ENCODE assay signal across 13 cellular contexts in genomic region chr2:226873051-226873620, GRCh38. TPM values are rescaled to one million over a fixed set of nuclear protein-coding genes. Genes with fewer than 3 reads are reported as not detected.
DNase-seq lines count a peak whose midpoint lies in the region; ATAC-seq and TF ChIP-seq lines count a peak whose summit lies in the region.
"Had no signal": no experiment of that assay in that cellular context is flagged by ENCODE, and none has a peak within 500 bp of the region (broad histone marks: within the 10 kb centered on the region; RNA-seq: fewer than 3 reads in every experiment).

No MANE protein-coding gene starts in this region.

- no peaks in the 10 kb centered on the region for H3K27me3 Mint-ChIP-seq in activated T-helper 1 cell treated with anti-CD3 and anti-CD28 coated beads, Interleukin-12 subunit alpha, Interleukin-12 subunit beta, Interleukin-2, Interleukin-4 antibody, amounts not matched to agents 30 ng/mL and 10 ng/mL and 1 ng/mL, durations not matched to agents 14 hours and 24 hours and 36 hours (ENCODE audit: insufficient read depth)
- H3K27me3 Mint-ChIP-seq: activated CD4-positive, alpha-beta T cell treated with anti-CD3 and anti-CD28 coated beads, Interleukin-2, amount 10 ng/mL, durations not matched to agents 7 days and 5 days had no signal

- H3K27ac ChIP-seq in SK-N-SH (ENCODE audit: low read depth in 2 of 2, low read length in 1 of 2) = no peak overlapping the region
- H3K27ac ChIP-seq: heart left ventricle had no signal

- peak overlapping the region; percentile 19 for H3K27ac Mint-ChIP-seq in activated T-helper 1 cell treated with anti-CD3 and anti-CD28 coated beads, Interleukin-12 subunit alpha, Interleukin-12 subunit beta, Interleukin-2, Interleukin-4 antibody, amounts not matched to agents 30 ng/mL and 10 ng/mL and 1 ng/mL, durations not matched to agents 14 hours and 24 hours and 36 hours
- H3K27ac Mint-ChIP-seq: activated CD4-positive, alpha-beta T cell treated with anti-CD3 and anti-CD28 coated beads, Interleukin-2, amount 10 ng/mL, durations not matched to agents 7 days and 5 days had no signal

- CTCF ChIA-PET in HEK293T (lab: Yijun Ruan, JAX) (no interaction called here), SK-N-SH (lab: Yijun Ruan, JAX) (interaction anchor here (1.6 kb wide), 1 partner anchor 71 kb away, joined by 3 read pairs; no protein-coding TSS in a partner anchor)

- no peak overlapping the region for H3K9ac ChIP-seq in SK-N-SH

- 76% methylated on average over 2 of the region's 2 CpGs for WGBS in SK-N-SH (ENCODE audit: low lambda C conversion rate)

- no peak for TF ChIP-seq RAD21 in SK-N-SH (IDR thresholded peaks at IDR 0.05; ENCODE audit: low read length)

- no peak overlapping the region for H3K4me3 ChIP-seq in SK-N-SH (ENCODE audit: low read depth in 2 of 2, low read length in 1 of 2)
- H3K4me3 ChIP-seq: heart left ventricle had no signal

- peak; percentile 22 for ATAC-seq in GM19468 (IDR thresholded peaks at IDR 0.05; ENCODE audit: extremely low read depth, unreplicated experiment)
- ATAC-seq in HG03354 (IDR thresholded peaks at IDR 0.05; ENCODE audit: poor library complexity, severe bottlenecking, unreplicated experiment) = peak; percentile 73
- no peak for ATAC-seq in esophagus mucosa
- ATAC-seq: heart left ventricle had no signal

- H2AFZ ChIP-seq in SK-N-SH (ENCODE audit: low read depth) = no peak overlapping the region

- H3K9me3 ChIP-seq in SK-N-SH = no peaks in the 10 kb centered on the region
- H3K9me3 ChIP-seq: heart left ventricle had no signal

- no peaks in the 10 kb centered on the region for H3K79me2 ChIP-seq in SK-N-SH (ENCODE audit: insufficient read depth)

- H3K36me3 Mint-ChIP-seq in activated T-helper 1 cell treated with anti-CD3 and anti-CD28 coated beads, Interleukin-12 subunit alpha, Interleukin-12 subunit beta, Interleukin-2, Interleukin-4 antibody, amounts not matched to agents 30 ng/mL and 10 ng/mL and 1 ng/mL, durations not matched to agents 14 hours and 24 hours and 36 hours (ENCODE audit: low read depth) = peaks cover 28% of the 10 kb centered on the region

- H3K27me3 ChIP-seq in SK-N-SH (ENCODE audit: insufficient read depth) = no peaks in the 10 kb centered on the region
- H3K27me3 ChIP-seq: heart left ventricle had no signal

- no peaks in the 10 kb centered on the region for H3F3A ChIP-seq in SK-N-SH (replicated peaks; ENCODE audit: insufficient read depth)

- POLR2A ChIA-PET in HEK293T (lab: Yijun Ruan, JAX) = no interaction called here
- POLR2A ChIA-PET in SK-N-SH (lab: Yijun Ruan, JAX) = no interaction called here

- no peak overlapping the region for H3K4me2 ChIP-seq in SK-N-SH

- peaks cover 23% of the 10 kb centered on the region for H3K4me1 Mint-ChIP-seq in activated T-helper 1 cell treated with anti-CD3 and anti-CD28 coated beads, Interleukin-12 subunit alpha, Interleukin-12 subunit beta, Interleukin-2, Interleukin-4 antibody, amounts not matched to agents 30 ng/mL and 10 ng/mL and 1 ng/mL, durations not matched to agents 14 hours and 24 hours and 36 hours (ENCODE audit: low read depth)

- H3K9me3 Mint-ChIP-seq in activated T-helper 1 cell treated with anti-CD3 and anti-CD28 coated beads, Interleukin-12 subunit alpha, Interleukin-12 subunit beta, Interleukin-2, Interleukin-4 antibody, amounts not matched to agents 30 ng/mL and 10 ng/mL and 1 ng/mL, durations not matched to agents 14 hours and 24 hours and 36 hours = no peaks in the 10 kb centered on the region
- H3K9me3 Mint-ChIP-seq: activated CD4-positive, alpha-beta T cell treated with anti-CD3 and anti-CD28 coated beads, Interleukin-2, amount 10 ng/mL, durations not matched to agents 7 days and 5 days had no signal

- H4K20me1 ChIP-seq in SK-N-SH (ENCODE audit: insufficient read depth) = no peaks in the 10 kb centered on the region

- TF ChIP-seq EP300 in SK-N-SH (IDR thresholded peaks at IDR 0.05; ENCODE audit: borderline replicate concordance in 1 of 2, low read depth in 1 of 2, low read length in 1 of 2) = no peak

- no peak overlapping the region for H3K4me3 Mint-ChIP-seq in activated T-helper 1 cell treated with anti-CD3 and anti-CD28 coated beads, Interleukin-12 subunit alpha, Interleukin-12 subunit beta, Interleukin-2, Interleukin-4 antibody, amounts not matched to agents 30 ng/mL and 10 ng/mL and 1 ng/mL, durations not matched to agents 14 hours and 24 hours and 36 hours
- H3K4me3 Mint-ChIP-seq: activated CD4-positive, alpha-beta T cell treated with anti-CD3 and anti-CD28 coated beads, Interleukin-2, amount 10 ng/mL, durations not matched to agents 7 days and 5 days had no signal

- DNase-seq in GDM1 (lab: John Stamatoyannopoulos, UW) (peak; percentile 75), HEK293T (ENCODE audit: extremely low spot score) (no peak), SK-N-SH (no peak), DMS 273 (lab: John Stamatoyannopoulos, UW; ENCODE audit: unreplicated experiment) (no peak)
- no peak for DNase-seq in activated T-helper 1 cell treated with anti-CD3 and anti-CD28 coated beads, Interleukin-12 subunit alpha, Interleukin-12 subunit beta, Interleukin-2, Interleukin-4 antibody, amounts not matched to agents 30 ng/mL and 10 ng/mL and 1 ng/mL, durations not matched to agents 14 hours and 24 hours and 36 hours (ENCODE audit: low spot score)
- DNase-seq: activated CD4-positive, alpha-beta T cell treated with anti-CD3 and anti-CD28 coated beads, Interleukin-2, amount 10 ng/mL, durations not matched to agents 7 days and 5 days; DMS153; heart left ventricle; Karpas-422; retina had no signal

- TF ChIP-seq CTCF in SK-N-SH (IDR thresholded peaks at IDR 0.05) = no peak

- H3K36me3 ChIP-seq in SK-N-SH (replicated peaks in 1 of 2; ENCODE audit: control insufficient read depth in 1 of 2, insufficient read depth in 2 of 2, low read length in 1 of 2) = peaks cover 4 to 16% of the 10 kb centered on the region in 2 experiments

- no peaks in the 10 kb centered on the region for H3K4me1 ChIP-seq in SK-N-SH (ENCODE audit: control insufficient read depth in 1 of 2, insufficient read depth in 2 of 2, low read depth in 1 of 2, low read length in 1 of 2)

- intact Hi-C loops in activated T-helper 1 cell treated with anti-CD3 and anti-CD28 coated beads, Interleukin-12 subunit alpha, Interleukin-12 subunit beta, Interleukin-2, Interleukin-4 antibody, amounts not matched to agents 30 ng/mL and 10 ng/mL and 1 ng/mL, durations not matched to agents 14 hours and 24 hours and 36 hours (cut with micrococcal nuclease) = loop anchor here (5.0 kb wide), 1 partner anchor 36 kb away; the partner anchor contains the start of gene RHBDD1

- no peaks in the 10 kb centered on the region for H3K9me2 ChIP-seq in SK-N-SH

TF ChIP-seq in HEK293T, 16 proteins besides CTCF, POLR2A, EP300 and RAD21:
- no peak for TF ChIP-seq FOXM1 (IDR thresholded peaks at IDR 0.05; ENCODE audit: borderline replicate concordance)
- no peak for TF ChIP-seq SUZ12 (IDR thresholded peaks at IDR 0.05)
- TF ChIP-seq BHLHE40 (IDR thresholded peaks at IDR 0.05; ENCODE audit: borderline replicate concordance) = no peak
- no peak for TF ChIP-seq FOXK2 (IDR thresholded peaks at IDR 0.05)
- no peak for TF ChIP-seq ZNF384 (IDR thresholded peaks at IDR 0.05)
- TF ChIP-seq NFRKB (IDR thresholded peaks at IDR 0.05) = no peak
- TF ChIP-seq LEF1 (IDR thresholded peaks at IDR 0.05; ENCODE audit: borderline replicate concordance) = no peak
- TF ChIP-seq SP1 (IDR thresholded peaks at IDR 0.05) = no peak
- TF ChIP-seq CTBP1 (IDR thresholded peaks at IDR 0.05; ENCODE audit: borderline replicate concordance) = no peak
- no peak for TF ChIP-seq L3MBTL2 (conservative IDR thresholded peaks at IDR 0.05)
- TF ChIP-seq TARDBP (IDR thresholded peaks at IDR 0.05) = no peak
- no peak for TF ChIP-seq HDGF (IDR thresholded peaks at IDR 0.05; ENCODE audit: borderline replicate concordance)
- no peak for TF ChIP-seq ARNT (IDR thresholded peaks at IDR 0.05)

TF ChIP-seq in SK-N-SH, 30 proteins besides CTCF, POLR2A, EP300 and RAD21:
- TF ChIP-seq FOXJ3 (CRISPR knock-in tag; IDR thresholded peaks at IDR 0.05) = no peak

RNA-seq across cellular contexts. Expression of gene RHBDD1, which starts 37.3 kb away (rescaled TPM):
- total RNA-seq in activated T-helper 1 cell treated with anti-CD3 and anti-CD28 coated beads, Interleukin-12 subunit alpha, Interleukin-12 subunit beta, Interleukin-2, Interleukin-4 antibody, amounts not matched to agents 30 ng/mL and 10 ng/mL and 1 ng/mL, durations not matched to agents 14 hours and 24 hours and 36 hours = 39.9 and 48.0 TPM in 2 replicates
- total RNA-seq in esophagus mucosa = 26.6 TPM
- polyA plus RNA-seq in SK-N-SH (2012; rRNA removed) = 10.3 and 10.8 TPM in 2 replicates
- 10.6 and 11.0 TPM in 2 replicates for polyA plus RNA-seq in SK-N-SH (2012; cell fraction: cytosol; rRNA removed)
- polyA plus RNA-seq in SK-N-SH (2012; cell fraction: nucleus; rRNA removed) = 7.6 and 11.7 TPM in 2 replicates
